In genomic region chr14:28766505-28767238, GRCh38 we compare ENCODE assay signal across 8 cellular contexts. TPM values are rescaled to one million over a fixed set of nuclear protein-coding genes. Genes with fewer than 3 reads are reported as not detected.
DNase-seq lines count a peak whose midpoint lies in the region; ATAC-seq, FAIRE-seq and TF ChIP-seq lines count a peak whose summit lies in the region.

FOXG1 (plus strand) TSS chr14:28766787; CDS start chr14:28767280, 493 bp downstream.

- CTCF ChIA-PET in H1 (lab: Charles Lee; ENCODE audit: partially characterized antibody) = interaction anchor here (0.5 to 6.7 kb wide), 3 partner anchors 11 to 730 kb away, joined by 3 to 63 read pairs (median 5); no protein-coding TSS in a partner anchor

- peak within 1 kb of the TSS in 1 of 4 experiments; percentile 41; a peak in 1 of 7 replicates for H3K9ac ChIP-seq in H1 (replicated peaks in 1 of 4; ENCODE audit: extremely low read depth in 1 of 4, low read depth in 3 of 4, low read length in 3 of 4)

- no peak within 1 kb of the TSS for H2BK5ac ChIP-seq in H1 (ENCODE audit: low read depth, low read length)

- H2BK15ac ChIP-seq in H1 (ENCODE audit: low read length) = no peak within 1 kb of the TSS

- H3K23ac ChIP-seq in H1 (ENCODE audit: insufficient read length) = no peak within 1 kb of the TSS

- H3K27me3 ChIP-seq in H1 (replicated peaks in 1 of 4; ENCODE audit: control insufficient read depth in 3 of 4, extremely low read depth in 1 of 4, insufficient read depth in 3 of 4, low read length in 3 of 4) (peaks cover 52 to 85% (median 75%) of the 10 kb centered on the region in 4 experiments), ovary (no peaks in the 10 kb centered on the region)

- WGBS in H1 (ENCODE audit: extremely low coverage in 1 of 2, insufficient coverage in 1 of 2, insufficient read length in 1 of 2, insufficient replicate concordance in 2 of 2, low coverage in 1 of 2, low lambda C conversion rate in 2 of 2, missing lambda C conversion rate in 1 of 2), 2 experiments = no CpG with 5 or more reads among the region's 80 CpGs
- 2 to 6% (median 2%) methylated on average over 68 to 80 of the region's 80 CpGs for WGBS in ovary, 3 donors

- TF ChIP-seq CTCF in H1 (IDR thresholded peaks at IDR 0.05; ENCODE audit: control extremely low read depth in 1 of 3, insufficient read depth in 1 of 3, low read depth in 1 of 3, low read length in 3 of 3) (no peak), ovary (IDR thresholded peaks at IDR 0.05) (no peak)

- no peaks in the 10 kb centered on the region; a peak in 1 of 8 replicates for H3K36me3 ChIP-seq in H1 (ENCODE audit: control insufficient read depth in 2 of 4, insufficient read depth in 4 of 4, low read length in 3 of 4)
- no peaks in the 10 kb centered on the region for H3K36me3 ChIP-seq in ovary

- peak within 1 kb of the TSS; percentile 71 for H3K18ac ChIP-seq in H1 (ENCODE audit: extremely low read depth, low read length)

- TF ChIP-seq EP300 in H1 (IDR thresholded peaks at IDR 0.05; ENCODE audit: borderline replicate concordance in 1 of 2, low read depth in 2 of 2, low read length in 2 of 2) (no peak), ovary (IDR thresholded peaks at IDR 0.05) (no peak)

- FAIRE-seq in H1 (lab: Jason Lieb, UNC) = no peak

- DNase-seq in A172 (ENCODE audit: low spot score) = peak; percentile 47
- peak; percentile 93 to 99 for DNase-seq in NCI-H524 (lab: John Stamatoyannopoulos, UW)
- peak in 1 of 2 experiments; percentile 72 for DNase-seq in H1 (ENCODE audit: low read depth in 1 of 2, low spot score in 2 of 2)
- peak; percentile 30 to 69 (median 54) for DNase-seq in ovary
- no peak for DNase-seq in OCI-M1 (lab: John Stamatoyannopoulos, UW)
- no peak for DNase-seq in NOMO-1 (lab: John Stamatoyannopoulos, UW; ENCODE audit: unreplicated experiment in 2 of 2)
- no peak for DNase-seq in activated CD8-positive, alpha-beta memory T cell treated with anti-CD3 and anti-CD28 coated beads, Interleukin-2, amount 50 U/mL, for 48 hours

- H3K4me3 ChIP-seq in H1 (ENCODE audit: extremely low read depth in 1 of 4, insufficient read depth in 2 of 4, low read depth in 3 of 4, low read length in 4 of 4) (peak within 1 kb of the TSS; percentile 46 to 79 (median 58)), ovary (peak within 1 kb of the TSS; percentile 33)

- no peak within 1 kb of the TSS for H3K27ac ChIP-seq in H1 (ENCODE audit: low read depth, low read length)
- H3K27ac ChIP-seq in ovary = peak within 1 kb of the TSS in 1 of 2 donors; percentile 62

- H3K4ac ChIP-seq in H1 (replicated peaks; ENCODE audit: insufficient read length, low read depth, low read length) = no peak within 1 kb of the TSS

- H3K14ac ChIP-seq in H1 (ENCODE audit: insufficient read length) = no peak within 1 kb of the TSS

- H4K91ac ChIP-seq in H1 (replicated peaks; ENCODE audit: insufficient read length, low read length) = no peak within 1 kb of the TSS

- H3K79me1 ChIP-seq in H1 (ENCODE audit: low read depth, low read length) = no peaks in the 10 kb centered on the region

- H4K5ac ChIP-seq in H1 (ENCODE audit: insufficient read length, low read depth, low read length) = no peak within 1 kb of the TSS

- H3K79me2 ChIP-seq in H1 (ENCODE audit: control insufficient read depth in 1 of 2, insufficient read depth in 2 of 2, low read length in 2 of 2) = no peaks in the 10 kb centered on the region

- no peak within 1 kb of the TSS for H2AK5ac ChIP-seq in H1 (ENCODE audit: low read depth, low read length)

- peak within 1 kb of the TSS; percentile 88 for H2BK12ac ChIP-seq in H1 (ENCODE audit: low read depth, low read length)

- peaks cover 10 to 12% of the 10 kb centered on the region in 2 experiments for H4K20me1 ChIP-seq in H1 (replicated peaks in 1 of 2; ENCODE audit: control insufficient read depth in 1 of 2, insufficient read depth in 2 of 2, low read length in 2 of 2)

- H2BK20ac ChIP-seq in H1 (ENCODE audit: low read length) = no peak within 1 kb of the TSS; the same call in 1 of the 2 replicates

- POLR2A ChIA-PET in H1 (lab: Charles Lee; ENCODE audit: partially characterized antibody) = interaction anchor here (2.4 kb wide), 1 partner anchor 11 kb away, joined by 11 read pairs; no protein-coding TSS in a partner anchor

- H3K4me1 ChIP-seq in H1 (replicated peaks in 1 of 4; ENCODE audit: control insufficient read depth in 3 of 4, insufficient read depth in 4 of 4, low read length in 3 of 4) (peaks cover 2 to 17% (median 8%) of the 10 kb centered on the region in 4 experiments; a peak in 3 of 7 replicates), ovary (ENCODE audit: insufficient read depth) (peaks cover 5% of the 10 kb centered on the region)

- H2BK120ac ChIP-seq in H1 (replicated peaks; ENCODE audit: low read depth, low read length) = no peak within 1 kb of the TSS

- peaks cover 17% of the 10 kb centered on the region for H3K23me2 ChIP-seq in H1 (ENCODE audit: low read depth, low read length)

- peak; percentile 48 for ATAC-seq in GM19467 (IDR thresholded peaks at IDR 0.05; ENCODE audit: unreplicated experiment)

- no peak for TF ChIP-seq POLR2A in H1 (IDR thresholded peaks at IDR 0.05; ENCODE audit: control extremely low read depth in 1 of 2, low read depth in 2 of 2, low read length in 2 of 2)
- TF ChIP-seq POLR2A in ovary (IDR thresholded peaks at IDR 0.05) = no peak

- peak within 1 kb of the TSS; percentile 79 to 89 for H3K4me2 ChIP-seq in H1 (ENCODE audit: insufficient read depth in 1 of 2, low read depth in 2 of 2, low read length in 2 of 2)

- peak within 1 kb of the TSS; percentile 93; the same call in 1 of the 2 replicates for H2AFZ ChIP-seq in H1 (ENCODE audit: low read length)

- H4K8ac ChIP-seq in H1 (ENCODE audit: extremely low read depth, insufficient read depth, low read length) = peak within 1 kb of the TSS; percentile 76; the same call in 1 of the 2 replicates

- TF ChIP-seq RAD21 in H1 (IDR thresholded peaks at IDR 0.05 in 1 of 2, conservative IDR thresholded peaks at IDR 0.05 in 1 of 2; ENCODE audit: low read depth in 2 of 2, low read length in 2 of 2) = no peak

- no peaks in the 10 kb centered on the region; a peak in 1 of 4 replicates for H3K9me3 ChIP-seq in H1 (ENCODE audit: insufficient read depth in 2 of 2, low read depth in 1 of 2, low read length in 1 of 2)
- peaks cover 0 to 8% of the 10 kb centered on the region in 2 donors for H3K9me3 ChIP-seq in ovary

- intact Hi-C loops in ovary (cut with DNase I) = no loop called here

- H3K56ac ChIP-seq in H1 (replicated peaks; ENCODE audit: insufficient read length, low read depth, low read length) = peak within 1 kb of the TSS; percentile 72

TF ChIP-seq in H1, 55 proteins besides CTCF, POLR2A, EP300 and RAD21 (continues in another document):
- TF ChIP-seq GABPA (IDR thresholded peaks at IDR 0.05; ENCODE audit: borderline replicate concordance, insufficient read depth, low read length) = no peak

RNA-seq across cellular contexts. Expression of gene FOXG1, which starts in this region (rescaled TPM):
- 0.29 and 0.57 TPM in 2 replicates for total RNA-seq in A172 (2014; rRNA removed; shearing (Covaris generic))
- total RNA-seq in H1 (2021; fragmentation: NEBNext Ultra II Directional; extraction: Animal tissue kit (Norgen Biotek cat#: 25700)) = 0.24 and 0.29 TPM in 2 replicates
- polyA plus RNA-seq in H1 (2011; rRNA removed) (0.03 and 0.08 TPM in 2 replicates), ovary (under 1 TPM; 0.10 to 0.15 TPM)
- 0.03 TPM for polyA plus RNA-seq in H1 (2011; cell fraction: cytosol; rRNA removed)
- polyA plus RNA-seq in H1 (2011; cell fraction: nucleus; rRNA removed) = 0.09 TPM
- polyA plus RNA-seq in H1 (2012, experiment 1 of 2) = 0.05 to 0.12 TPM (median 0.11 TPM) in 4 replicates
- 0.07 TPM for polyA plus RNA-seq in H1 (2012, experiment 2 of 2)
- 0.14 TPM for polyA plus RNA-seq in H1 (2013, experiment 1 of 2)
- polyA plus RNA-seq in H1 (2013, experiment 2 of 2) = 0.13 TPM
- polyA minus RNA-seq in H1 (2011; rRNA and poly(A)+ RNA removed) = not detected in 2 replicates
- polyA minus RNA-seq in H1 (2011; cell fraction: cytosol; rRNA and poly(A)+ RNA removed) = not detected
- not detected for polyA minus RNA-seq in H1 (2011; cell fraction: nucleus; rRNA and poly(A)+ RNA removed)
- total RNA-seq in ovary = 1 to 10 TPM in 2 of 7 donors, under 1 TPM in 4, not detected in 1; 0.12 to 1.8 (median 0.20) TPM

Comparison
In these comparisons a context has a peak if more than half of its experiments do, and no peak if none do; other contexts are left out.
1. Peak in DNase-seq in A172; RNA of the gene not detected or under 1 TPM.
2. DNase-seq: peak in NCI-H524 (2 of 2) and ovary (5 of 5); none in OCI-M1 (single experiment), NOMO-1 (0 of 2) and activated CD8-positive, alpha-beta memory T cell treated with anti-CD3 and anti-CD28 coated beads, Interleukin-2, amount 50 U/mL, for 48 hours (single experiment).